ENCODE assay signal across 8 cellular contexts in the genomic region with DNA sequence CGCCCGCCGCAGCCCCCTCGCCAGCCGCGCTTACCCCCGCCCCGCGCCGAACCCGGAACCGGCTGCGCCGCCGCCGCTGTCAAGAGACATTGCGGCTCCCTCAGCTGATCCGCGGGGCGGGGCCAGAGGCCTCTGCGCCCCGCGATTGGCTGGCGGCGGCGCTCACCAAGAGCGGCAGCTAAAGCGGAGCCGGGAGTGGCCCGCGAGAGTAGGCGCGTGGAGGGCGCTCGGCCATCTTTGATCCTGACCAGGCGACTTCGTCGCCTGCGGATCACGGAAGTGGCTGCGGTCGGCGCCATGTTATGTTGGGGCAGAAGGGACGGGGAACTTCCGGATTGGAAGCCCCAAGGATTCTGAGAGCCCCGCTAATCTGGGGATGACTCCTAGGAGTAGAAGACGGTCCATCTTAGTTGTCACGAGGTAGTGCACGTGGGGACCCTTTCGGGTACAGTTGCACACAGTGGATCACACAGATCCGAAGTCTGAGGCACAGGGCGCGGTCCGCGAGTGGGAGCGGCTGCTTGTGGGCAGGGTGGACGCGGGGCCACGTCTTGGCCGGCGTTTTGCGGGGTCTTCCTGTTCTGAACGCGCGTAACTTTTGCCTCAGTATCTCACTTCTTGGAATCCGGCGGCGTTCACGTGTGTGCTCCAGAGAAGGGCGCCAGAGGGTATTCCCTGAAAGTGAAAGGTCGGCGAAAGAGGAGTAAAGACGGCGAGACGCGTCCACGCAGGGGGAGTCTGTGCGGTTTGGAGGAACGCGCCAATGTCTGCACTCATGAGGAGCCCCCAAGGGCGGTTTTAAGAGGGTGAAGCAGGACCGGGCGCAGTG. TPM values are rescaled to one million over a fixed set of nuclear protein-coding genes. Genes with fewer than 3 reads are reported as not detected.
DNase-seq lines count a peak whose midpoint lies in the region; ATAC-seq and TF ChIP-seq lines count a peak whose summit lies in the region.

A gene with protein sequence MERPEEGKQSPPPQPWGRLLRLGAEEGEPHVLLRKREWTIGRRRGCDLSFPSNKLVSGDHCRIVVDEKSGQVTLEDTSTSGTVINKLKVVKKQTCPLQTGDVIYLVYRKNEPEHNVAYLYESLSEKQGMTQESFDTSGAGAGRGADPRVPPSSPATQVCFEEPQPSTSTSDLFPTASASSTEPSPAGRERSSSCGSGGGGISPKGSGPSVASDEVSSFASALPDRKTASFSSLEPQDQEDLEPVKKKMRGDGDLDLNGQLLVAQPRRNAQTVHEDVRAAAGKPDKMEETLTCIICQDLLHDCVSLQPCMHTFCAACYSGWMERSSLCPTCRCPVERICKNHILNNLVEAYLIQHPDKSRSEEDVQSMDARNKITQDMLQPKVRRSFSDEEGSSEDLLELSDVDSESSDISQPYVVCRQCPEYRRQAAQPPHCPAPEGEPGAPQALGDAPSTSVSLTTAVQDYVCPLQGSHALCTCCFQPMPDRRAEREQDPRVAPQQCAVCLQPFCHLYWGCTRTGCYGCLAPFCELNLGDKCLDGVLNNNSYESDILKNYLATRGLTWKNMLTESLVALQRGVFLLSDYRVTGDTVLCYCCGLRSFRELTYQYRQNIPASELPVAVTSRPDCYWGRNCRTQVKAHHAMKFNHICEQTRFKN (minus strand): TSS at position 93 of the 829 bp plus-strand sequence. CDS start 277 bp downstream, outside the sequence.

- peak; percentile 81 for DNase-seq in GM04503 (ENCODE audit: low read depth)
- DNase-seq in NCI-H1417 (lab: John Stamatoyannopoulos, UW): peak; percentile 98 to 99 (median 98)
- DNase-seq in T-helper 2 cell: peak; percentile 90 to 99 (median 93)
- peak; percentile 97 for DNase-seq in left ventricle myocardium inferior
- DNase-seq in posterior vena cava (ENCODE audit: low spot score): peak; percentile 100
- DNase-seq in upper lobe of left lung: peak; percentile 99

- TF ChIP-seq EP300 in upper lobe of left lung (IDR thresholded peaks at IDR 0.05): no peak

- peaks cover 18% of the 10 kb centered on the region for H3K4me1 ChIP-seq in left ventricle myocardium inferior
- H3K4me1 ChIP-seq in upper lobe of left lung: peaks cover 0 to 12% (median 9%) of the 10 kb centered on the region in 4 donors

- peak; percentile 98 for ATAC-seq in HG02571 (IDR thresholded peaks at IDR 0.05; ENCODE audit: unreplicated experiment)
- ATAC-seq in upper lobe of left lung (ENCODE audit: low FRiP score in 2 of 2): peak; percentile 100

- peak in 3 of 4 donors; percentile 14 to 74 (median 66) for TF ChIP-seq POLR2A in upper lobe of left lung (IDR thresholded peaks at IDR 0.05)

- intact Hi-C loops in left ventricle myocardium inferior (cut with micrococcal nuclease) (no loop called here), posterior vena cava (cut with DNase I) (no loop called here)

- H3K4me3 ChIP-seq in left ventricle myocardium inferior: peak within 1 kb of the TSS; percentile 91
- H3K4me3 ChIP-seq in upper lobe of left lung: peak within 1 kb of the TSS; percentile 61 to 99 (median 96)

- H3K9me3 ChIP-seq in left ventricle myocardium inferior (replicated peaks) (no peaks in the 10 kb centered on the region), upper lobe of left lung (no peaks in the 10 kb centered on the region)

- 2 to 6% methylated on average over 21 to 43 of the region's 83 CpGs for WGBS in upper lobe of left lung, 2 donors

- H3K36me3 ChIP-seq in left ventricle myocardium inferior (peaks cover 22% of the 10 kb centered on the region), upper lobe of left lung (peaks cover 0 to 13% (median 7%) of the 10 kb centered on the region in 4 donors)

- H3K27me3 ChIP-seq in left ventricle myocardium inferior (ENCODE audit: low read depth) (no peaks in the 10 kb centered on the region), upper lobe of left lung (no peaks in the 10 kb centered on the region)

- H3K27ac ChIP-seq in angular gyrus (ENCODE audit: low read depth, low read length) (peak within 1 kb of the TSS; percentile 92), left ventricle myocardium inferior (replicated peaks) (peak within 1 kb of the TSS; percentile 99), upper lobe of left lung (peak within 1 kb of the TSS; percentile 92 to 98 (median 97))

- TF ChIP-seq CTCF in left ventricle myocardium inferior (IDR thresholded peaks at IDR 0.05; ENCODE audit: borderline replicate concordance) (no peak), upper lobe of left lung (IDR thresholded peaks at IDR 0.05) (no peak)

RNA-seq across cellular contexts. Expression of the gene that starts here (rescaled TPM):
- 14.4 TPM for total RNA-seq in left ventricle myocardium inferior
- 10 to 100 TPM; 36.9 to 38.5 TPM for total RNA-seq in posterior vena cava
- total RNA-seq in upper lobe of left lung: 100 to 1,000 TPM in 2 of 6 donors, 10 to 100 TPM in 4; 42.2 to 136 (median 50.5) TPM

Comparison
In these comparisons a context has a peak if more than half of its experiments do, and no peak if none do; other contexts are left out.
1. Peak in every context shown above with its lines: DNase-seq, ATAC-seq, H3K4me3 ChIP-seq and H3K27ac ChIP-seq.